1 cellular context compared by ENCODE assay signal in genomic region chr21:44426663-44427191, GRCh38.
TF ChIP-seq lines count a peak whose summit lies in the region.

No MANE protein-coding gene starts in this region.

TF ChIP-seq in HepG2, 621 proteins besides CTCF, POLR2A, EP300 and RAD21:
- TF ChIP-seq ZNF784 (CRISPR knock-in tag; IDR thresholded peaks at IDR 0.05; ENCODE audit: borderline replicate concordance) (no peak), ZKSCAN1 (IDR thresholded peaks at IDR 0.05; ENCODE audit: low read length) (no peak), ZC3H4 (CRISPR knock-in tag; IDR thresholded peaks at IDR 0.05; ENCODE audit: borderline replicate concordance) (no peak), ZNF18 (CRISPR knock-in tag; IDR thresholded peaks at IDR 0.05; ENCODE audit: insufficient replicate concordance) (no peak), FOXO4 (CRISPR knock-in tag; conservative IDR thresholded peaks at IDR 0.05) (no peak), HMG20A (CRISPR knock-in tag; IDR thresholded peaks at IDR 0.05; ENCODE audit: borderline replicate concordance) (no peak), SNAPC5 (CRISPR knock-in tag; IDR thresholded peaks at IDR 0.05; ENCODE audit: borderline replicate concordance) (no peak), ZSCAN9 (CRISPR knock-in tag; IDR thresholded peaks at IDR 0.05; ENCODE audit: borderline replicate concordance) (no peak), ZNF883 (CRISPR knock-in tag; IDR thresholded peaks at IDR 0.05; ENCODE audit: not compliant biosample characterization) (no peak), CBX2 (IDR thresholded peaks at IDR 0.05; ENCODE audit: low read depth, low read length) (no peak), CBX2 (CRISPR knock-in tag; IDR thresholded peaks at IDR 0.05; ENCODE audit: low read depth) (no peak), ZSCAN31 (CRISPR knock-in tag; IDR thresholded peaks at IDR 0.05; ENCODE audit: low read depth) (no peak), THAP8 (CRISPR knock-in tag; IDR thresholded peaks at IDR 0.05; ENCODE audit: borderline replicate concordance) (no peak), ZNF556 (CRISPR knock-in tag; IDR thresholded peaks at IDR 0.05; ENCODE audit: borderline replicate concordance) (no peak), MEF2D (CRISPR knock-in tag; IDR thresholded peaks at IDR 0.05) (no peak), SIN3A (IDR thresholded peaks at IDR 0.05; ENCODE audit: borderline replicate concordance, low read depth, low read length) (no peak), PRDM4 (CRISPR knock-in tag; IDR thresholded peaks at IDR 0.05; ENCODE audit: borderline replicate concordance) (no peak)
